Comparison of ENCODE assay signal across 8 cellular contexts in the genomic region with DNA sequence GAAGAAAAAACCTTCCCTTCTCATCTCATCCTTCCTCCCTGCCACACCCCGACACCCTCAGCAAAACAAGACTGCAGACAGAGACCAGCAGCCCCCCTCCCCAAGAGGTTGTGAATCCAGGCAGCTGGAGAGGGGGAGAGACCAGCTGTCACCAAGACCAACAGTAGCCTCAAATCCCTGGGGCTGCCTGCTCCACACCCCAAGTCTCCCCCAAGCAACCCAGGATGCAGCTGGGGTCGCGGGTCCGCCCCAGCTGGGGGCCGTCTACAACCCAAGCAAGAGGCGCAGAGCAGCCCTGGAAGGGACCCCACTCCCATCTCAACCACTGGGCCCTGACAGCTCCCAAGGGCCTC. TPM values are rescaled to one million over a fixed set of nuclear protein-coding genes. Genes with fewer than 3 reads are reported as not detected.
DNase-seq lines count a peak whose midpoint lies in the region; ATAC-seq, FAIRE-seq and TF ChIP-seq lines count a peak whose summit lies in the region.

No MANE protein-coding gene starts in this region.

- H3K27ac ChIP-seq in CD8-positive, alpha-beta memory T cell (ENCODE audit: low read depth, low read length) = peak overlapping the region; percentile 95
- H3K27ac ChIP-seq in H1 (ENCODE audit: low read depth, low read length) = no peak overlapping the region
- H3K27ac ChIP-seq in ovary = peak overlapping the region; percentile 12 to 49

- peak overlapping the region; percentile 71; the same call in 1 of the 2 replicates for H2BK5ac ChIP-seq in H1 (ENCODE audit: low read depth, low read length)

- H3K79me2 ChIP-seq in H1 (ENCODE audit: control insufficient read depth in 1 of 2, insufficient read depth in 2 of 2, low read length in 2 of 2) = peaks cover 8 to 61% of the 10 kb centered on the region in 2 experiments; a peak in 3 of 4 replicates

- H3K27ac Mint-ChIP-seq in CD8-positive, alpha-beta memory T cell = peak overlapping the region; percentile 81 to 97 (median 92)

- H3K4ac ChIP-seq in H1 (replicated peaks; ENCODE audit: insufficient read length, low read depth, low read length) = no peak overlapping the region

- no peak overlapping the region for H4K5ac ChIP-seq in H1 (ENCODE audit: insufficient read length, low read depth, low read length)

- no peak for FAIRE-seq in H1 (lab: Jason Lieb, UNC)

- no peak for TF ChIP-seq POLR2A in H1 (IDR thresholded peaks at IDR 0.05; ENCODE audit: control extremely low read depth in 1 of 2, low read depth in 2 of 2, low read length in 2 of 2)
- no peak for TF ChIP-seq POLR2A in ovary (IDR thresholded peaks at IDR 0.05)

- no peak overlapping the region for H2BK15ac ChIP-seq in H1 (ENCODE audit: low read length)

- no peak overlapping the region for H2BK120ac ChIP-seq in H1 (replicated peaks; ENCODE audit: low read depth, low read length)

- TF ChIP-seq CTCF in H1 (IDR thresholded peaks at IDR 0.05; ENCODE audit: control extremely low read depth in 1 of 3, insufficient read depth in 1 of 3, low read depth in 1 of 3, low read length in 3 of 3) (no peak), ovary (IDR thresholded peaks at IDR 0.05) (no peak)

- ATAC-seq in HG03378 (IDR thresholded peaks at IDR 0.05; ENCODE audit: unreplicated experiment) (no peak), HG03354 (IDR thresholded peaks at IDR 0.05; ENCODE audit: poor library complexity, severe bottlenecking, unreplicated experiment) (no peak)

- H4K20me1 ChIP-seq in H1 (replicated peaks in 1 of 2; ENCODE audit: control insufficient read depth in 1 of 2, insufficient read depth in 2 of 2, low read length in 2 of 2) = peaks cover 36 to 43% of the 10 kb centered on the region in 2 experiments

- no peaks in the 10 kb centered on the region for H3K9me3 ChIP-seq in CD8-positive, alpha-beta memory T cell (ENCODE audit: low read length)
- no peaks in the 10 kb centered on the region for H3K9me3 ChIP-seq in H1 (ENCODE audit: insufficient read depth in 2 of 2, low read depth in 1 of 2, low read length in 1 of 2)
- H3K9me3 ChIP-seq in ovary = no peaks in the 10 kb centered on the region

- H3K27me3 Mint-ChIP-seq in CD8-positive, alpha-beta memory T cell = peaks cover 0 to 2% of the 10 kb centered on the region in 2 donors

- no peak for TF ChIP-seq RAD21 in H1 (IDR thresholded peaks at IDR 0.05 in 1 of 2, conservative IDR thresholded peaks at IDR 0.05 in 1 of 2; ENCODE audit: low read depth in 2 of 2, low read length in 2 of 2)

- peak overlapping the region; percentile 75 to 90 (median 79) for H3K4me3 Mint-ChIP-seq in CD8-positive, alpha-beta memory T cell

- peak overlapping the region in 2 of 4 experiments; percentile 13 to 31; a peak in 2 of 7 replicates for H3K9ac ChIP-seq in H1 (replicated peaks in 1 of 4; ENCODE audit: extremely low read depth in 1 of 4, low read depth in 3 of 4, low read length in 3 of 4)

- 64% methylated on average over 6 of the region's 6 CpGs; no CpG with 5 or more reads in 1 of the 2 experiments for WGBS in H1 (ENCODE audit: extremely low coverage in 1 of 2, insufficient coverage in 1 of 2, insufficient read length in 1 of 2, insufficient replicate concordance in 2 of 2, low coverage in 1 of 2, low lambda C conversion rate in 2 of 2, missing lambda C conversion rate in 1 of 2), 2 experiments
- 61 to 75% (median 65%) methylated on average over 3 to 6 of the region's 6 CpGs for WGBS in ovary, 3 donors

- no peak overlapping the region for H2AK5ac ChIP-seq in H1 (ENCODE audit: low read depth, low read length)

- peak overlapping the region; percentile 84 for H4K91ac ChIP-seq in H1 (replicated peaks; ENCODE audit: insufficient read length, low read length)

- H3K4me3 ChIP-seq in CD8-positive, alpha-beta memory T cell (ENCODE audit: low read length) = peak overlapping the region; percentile 84
- peak overlapping the region in 3 of 4 experiments; percentile 20 to 70 (median 23); a peak in 4 of 8 replicates for H3K4me3 ChIP-seq in H1 (ENCODE audit: extremely low read depth in 1 of 4, insufficient read depth in 2 of 4, low read depth in 3 of 4, low read length in 4 of 4)
- peak overlapping the region; percentile 16 for H3K4me3 ChIP-seq in ovary

- H3K14ac ChIP-seq in H1 (ENCODE audit: insufficient read length) = no peak overlapping the region

- peaks cover 32 to 79% (median 34%) of the 10 kb centered on the region in 3 donors for H3K4me1 Mint-ChIP-seq in CD8-positive, alpha-beta memory T cell

- 0 out of 2 replicates have a peak overlapping the region, but pooled peaks have one; percentile 50 for H2BK12ac ChIP-seq in H1 (ENCODE audit: low read depth, low read length)

- peaks cover 6% of the 10 kb centered on the region; the same call in 1 of the 2 replicates for H3K23me2 ChIP-seq in H1 (ENCODE audit: low read depth, low read length)

- POLR2A ChIA-PET in CD8-positive, alpha-beta memory T cell (lab: Charles Lee) = interaction anchor here (0.5 to 1.8 kb wide), 3 partner anchors 8 to 195 kb away, joined by 4 to 7 read pairs (median 5); no protein-coding TSS in a partner anchor
- POLR2A ChIA-PET in H1 (lab: Charles Lee; ENCODE audit: partially characterized antibody) = interaction anchor here (0.7 to 1.6 kb wide), 2 partner anchors 195 to 587 kb away, joined by 4 read pairs; partner anchors contain the start of gene CIRBP

- DNase-seq in CD8-positive, alpha-beta memory T cell = no peak
- peak; percentile 30 for DNase-seq in NCI-H82 treated with DMSO at 0.1 percent for 48 hours (lab: John Stamatoyannopoulos, UW; ENCODE audit: unreplicated experiment)
- peak in 1 of 2 experiments; percentile 53 for DNase-seq in H1 (ENCODE audit: low read depth in 1 of 2, low spot score in 2 of 2)
- no peak for DNase-seq in ovary
- no peak for DNase-seq in effector CD8-positive, alpha-beta T cell (lab: John Stamatoyannopoulos, UW)
- DNase-seq in NCI-H748 treated with DMSO at 0.1 percent for 48 hours (lab: John Stamatoyannopoulos, UW) = no peak

- peaks cover 0 to 2% (median 1%) of the 10 kb centered on the region in 3 donors for H3K36me3 Mint-ChIP-seq in CD8-positive, alpha-beta memory T cell

- intact Hi-C loops in ovary (cut with DNase I) = no loop called here

- no peaks in the 10 kb centered on the region for H3K27me3 ChIP-seq in CD8-positive, alpha-beta memory T cell (ENCODE audit: insufficient read depth, low read length, poor library complexity, severe bottlenecking)
- peaks cover 0 to 4% (median 2%) of the 10 kb centered on the region in 4 experiments; a peak in 3 of 7 replicates for H3K27me3 ChIP-seq in H1 (replicated peaks in 1 of 4; ENCODE audit: control insufficient read depth in 3 of 4, extremely low read depth in 1 of 4, insufficient read depth in 3 of 4, low read length in 3 of 4)
- no peaks in the 10 kb centered on the region for H3K27me3 ChIP-seq in ovary

- peak overlapping the region; percentile 71 for H4K8ac ChIP-seq in H1 (ENCODE audit: extremely low read depth, insufficient read depth, low read length)

- peaks cover 19% of the 10 kb centered on the region for H3K79me1 ChIP-seq in H1 (ENCODE audit: low read depth, low read length)

- H3K9me3 Mint-ChIP-seq in CD8-positive, alpha-beta memory T cell = no peaks in the 10 kb centered on the region

- H2AFZ ChIP-seq in H1 (ENCODE audit: low read length) = no peak overlapping the region

- CTCF ChIA-PET in CD8-positive, alpha-beta memory T cell (lab: Charles Lee) = interaction anchor here (1.2 to 2.1 kb wide), 2 partner anchors 18 to 19 kb away, joined by 3 to 8 read pairs; no protein-coding TSS in a partner anchor
- CTCF ChIA-PET in H1 (lab: Charles Lee; ENCODE audit: partially characterized antibody) = interaction anchor here (0.6 to 2.5 kb wide), 5 partner anchors 11 to 41 kb away, joined by 3 to 13 read pairs (median 4); no protein-coding TSS in a partner anchor

- no peak overlapping the region for H3K56ac ChIP-seq in H1 (replicated peaks; ENCODE audit: insufficient read length, low read depth, low read length)

- no peak overlapping the region for H3K23ac ChIP-seq in H1 (ENCODE audit: insufficient read length)

- H3K4me1 ChIP-seq in CD8-positive, alpha-beta memory T cell (ENCODE audit: insufficient read depth, low read length) = peaks cover 75% of the 10 kb centered on the region
- peaks cover 0 to 71% (median 57%) of the 10 kb centered on the region in 4 experiments; a peak in 6 of 7 replicates for H3K4me1 ChIP-seq in H1 (replicated peaks in 1 of 4; ENCODE audit: control insufficient read depth in 3 of 4, insufficient read depth in 4 of 4, low read length in 3 of 4)
- peaks cover 26% of the 10 kb centered on the region for H3K4me1 ChIP-seq in ovary (ENCODE audit: insufficient read depth)

- H3K4me2 ChIP-seq in H1 (ENCODE audit: insufficient read depth in 1 of 2, low read depth in 2 of 2, low read length in 2 of 2) = peak overlapping the region; percentile 67 to 95

- H3K36me3 ChIP-seq in CD8-positive, alpha-beta memory T cell (ENCODE audit: insufficient read depth, low read length) = no peaks in the 10 kb centered on the region
- H3K36me3 ChIP-seq in H1 (ENCODE audit: control insufficient read depth in 2 of 4, insufficient read depth in 4 of 4, low read length in 3 of 4) (no peaks in the 10 kb centered on the region), ovary (no peaks in the 10 kb centered on the region)

- TF ChIP-seq EP300 in H1 (IDR thresholded peaks at IDR 0.05; ENCODE audit: borderline replicate concordance in 1 of 2, low read depth in 2 of 2, low read length in 2 of 2) = no peak
- TF ChIP-seq EP300 in ovary (IDR thresholded peaks at IDR 0.05) = no peak

- H3K18ac ChIP-seq in H1 (ENCODE audit: extremely low read depth, low read length) = peak overlapping the region; percentile 78; the same call in 1 of the 2 replicates

- no peak overlapping the region for H2BK20ac ChIP-seq in H1 (ENCODE audit: low read length)

RNA-seq across cellular contexts. Expression of gene KLF16, which starts 7.1 kb away (rescaled TPM):
- 10 to 100 TPM; 42.8 to 43.1 TPM for total RNA-seq in CD8-positive, alpha-beta memory T cell
- polyA plus RNA-seq in CD8-positive, alpha-beta memory T cell = 0.92 TPM
- total RNA-seq in H1 (2021; fragmentation: NEBNext Ultra II Directional; extraction: Animal tissue kit (Norgen Biotek cat#: 25700)) = 45.9 and 53.2 TPM in 2 replicates
- polyA plus RNA-seq in H1 (2011; rRNA removed) (14.3 and 44.7 TPM in 2 replicates), ovary (1 to 10 TPM in 1 of 2 donors, under 1 TPM in 1; 0.63 to 5.4 TPM)
- 15.0 TPM for polyA plus RNA-seq in H1 (2011; cell fraction: cytosol; rRNA removed)
- 29.0 TPM for polyA plus RNA-seq in H1 (2011; cell fraction: nucleus; rRNA removed)
- 15.6 to 26.7 TPM (median 23.8 TPM) in 4 replicates for polyA plus RNA-seq in H1 (2012, experiment 1 of 2)
- 21.5 TPM for polyA plus RNA-seq in H1 (2012, experiment 2 of 2)
- polyA plus RNA-seq in H1 (2013, experiment 1 of 2) = 27.2 TPM
- polyA plus RNA-seq in H1 (2013, experiment 2 of 2) = 28.5 TPM
- polyA minus RNA-seq in H1 (2011; rRNA and poly(A)+ RNA removed) = 1.1 and 2.2 TPM in 2 replicates
- 32.1 TPM for polyA minus RNA-seq in H1 (2011; cell fraction: cytosol; rRNA and poly(A)+ RNA removed)
- 10.4 TPM for polyA minus RNA-seq in H1 (2011; cell fraction: nucleus; rRNA and poly(A)+ RNA removed)
- 10 to 100 TPM in 6 of 7 donors, 1 to 10 TPM in 1; 4.2 to 26.6 (median 14.4) TPM for total RNA-seq in ovary

RNA-seq across cellular contexts. Expression of gene REXO1, which starts 8.0 kb away (rescaled TPM):
- total RNA-seq in CD8-positive, alpha-beta memory T cell = 10 to 100 TPM; 61.0 to 63.7 TPM
- 8.7 TPM for polyA plus RNA-seq in CD8-positive, alpha-beta memory T cell
- 42.4 and 44.3 TPM in 2 replicates for total RNA-seq in H1 (2021; fragmentation: NEBNext Ultra II Directional; extraction: Animal tissue kit (Norgen Biotek cat#: 25700))
- polyA plus RNA-seq in H1 (2011; rRNA removed) (44.3 and 69.6 TPM in 2 replicates), ovary (10 to 100 TPM in 1 of 2 donors, 1 to 10 TPM in 1; 4.8 to 21.5 TPM)
- 21.3 TPM for polyA plus RNA-seq in H1 (2011; cell fraction: cytosol; rRNA removed)
- 69.2 TPM for polyA plus RNA-seq in H1 (2011; cell fraction: nucleus; rRNA removed)
- 35.1 to 44.9 TPM (median 43.7 TPM) in 4 replicates for polyA plus RNA-seq in H1 (2012, experiment 1 of 2)
- 33.4 TPM for polyA plus RNA-seq in H1 (2012, experiment 2 of 2)
- polyA plus RNA-seq in H1 (2013, experiment 1 of 2) = 22.8 TPM
- polyA plus RNA-seq in H1 (2013, experiment 2 of 2) = 21.3 TPM
- 18.8 and 19.5 TPM in 2 replicates for polyA minus RNA-seq in H1 (2011; rRNA and poly(A)+ RNA removed)
- polyA minus RNA-seq in H1 (2011; cell fraction: cytosol; rRNA and poly(A)+ RNA removed) = 24.8 TPM
- 20.1 TPM for polyA minus RNA-seq in H1 (2011; cell fraction: nucleus; rRNA and poly(A)+ RNA removed)
- total RNA-seq in ovary = 10 to 100 TPM; 14.9 to 46.7 (median 30.4) TPM

RNA-seq across cellular contexts. Expression of gene ABHD17A, which starts 29.0 kb away (rescaled TPM):
- 100 to 1,000 TPM; 105 to 114 TPM for total RNA-seq in CD8-positive, alpha-beta memory T cell
- polyA plus RNA-seq in CD8-positive, alpha-beta memory T cell = 252 TPM
- total RNA-seq in H1 (2021; fragmentation: NEBNext Ultra II Directional; extraction: Animal tissue kit (Norgen Biotek cat#: 25700)) = 41.2 and 45.3 TPM in 2 replicates
- polyA plus RNA-seq in H1 (2011; rRNA removed) (87.4 and 98.0 TPM in 2 replicates), ovary (10 to 100 TPM in 1 of 2 donors, under 1 TPM in 1; 0.57 to 65.6 TPM)
- polyA plus RNA-seq in H1 (2011; cell fraction: cytosol; rRNA removed) = 60.4 TPM
- polyA plus RNA-seq in H1 (2011; cell fraction: nucleus; rRNA removed) = 86.1 TPM
- polyA plus RNA-seq in H1 (2012, experiment 1 of 2) = 15.8 to 35.0 TPM (median 33.1 TPM) in 4 replicates
- polyA plus RNA-seq in H1 (2012, experiment 2 of 2) = 33.7 TPM
- polyA plus RNA-seq in H1 (2013, experiment 1 of 2) = 35.1 TPM
- 34.7 TPM for polyA plus RNA-seq in H1 (2013, experiment 2 of 2)
- polyA minus RNA-seq in H1 (2011; rRNA and poly(A)+ RNA removed) = 8.1 and 11.4 TPM in 2 replicates
- 24.5 TPM for polyA minus RNA-seq in H1 (2011; cell fraction: cytosol; rRNA and poly(A)+ RNA removed)
- polyA minus RNA-seq in H1 (2011; cell fraction: nucleus; rRNA and poly(A)+ RNA removed) = 18.1 TPM
- total RNA-seq in ovary = 10 to 100 TPM; 54.2 to 87.3 (median 65.4) TPM

RNA-seq across cellular contexts. Expression of gene ATP8B3, which starts 44.2 kb away (rescaled TPM):
- total RNA-seq in CD8-positive, alpha-beta memory T cell = 1 to 10 TPM in 1 of 2 experiments, under 1 TPM in 1; 0.97 to 1.6 TPM
- 2.4 TPM for polyA plus RNA-seq in CD8-positive, alpha-beta memory T cell
- 2.9 and 4.1 TPM in 2 replicates for total RNA-seq in H1 (2021; fragmentation: NEBNext Ultra II Directional; extraction: Animal tissue kit (Norgen Biotek cat#: 25700))
- 9.3 and 10.0 TPM in 2 replicates for polyA plus RNA-seq in H1 (2011; rRNA removed)
- polyA plus RNA-seq in H1 (2011; cell fraction: cytosol; rRNA removed) = 9.1 TPM
- polyA plus RNA-seq in H1 (2011; cell fraction: nucleus; rRNA removed) = 19.8 TPM
- polyA plus RNA-seq in H1 (2012, experiment 1 of 2) = 4.2 to 8.7 TPM (median 7.7 TPM) in 4 replicates
- 4.7 TPM for polyA plus RNA-seq in H1 (2012, experiment 2 of 2)
- polyA plus RNA-seq in H1 (2013, experiment 1 of 2) = 5.4 TPM
- polyA plus RNA-seq in H1 (2013, experiment 2 of 2) = 4.9 TPM
- 4.7 and 7.9 TPM in 2 replicates for polyA minus RNA-seq in H1 (2011; rRNA and poly(A)+ RNA removed)
- polyA minus RNA-seq in H1 (2011; cell fraction: cytosol; rRNA and poly(A)+ RNA removed) = 5.4 TPM
- 5.2 TPM for polyA minus RNA-seq in H1 (2011; cell fraction: nucleus; rRNA and poly(A)+ RNA removed)
- total RNA-seq in ovary = 1 to 10 TPM in 5 of 7 donors, under 1 TPM in 2; 0.72 to 3.2 (median 2.1) TPM
- polyA plus RNA-seq in ovary = 1 to 10 TPM in 1 of 2 donors, under 1 TPM in 1; 0.91 to 1.5 TPM

RNA-seq across cellular contexts. Expression of gene ADAT3, which starts 48.9 kb away (rescaled TPM):
- total RNA-seq in CD8-positive, alpha-beta memory T cell = 1 to 10 TPM; 6.3 to 6.6 TPM
- 4.6 TPM for polyA plus RNA-seq in CD8-positive, alpha-beta memory T cell
- total RNA-seq in H1 (2021; fragmentation: NEBNext Ultra II Directional; extraction: Animal tissue kit (Norgen Biotek cat#: 25700)) = 10.2 and 10.8 TPM in 2 replicates
- 5.4 and 9.8 TPM in 2 replicates for polyA plus RNA-seq in H1 (2011; rRNA removed)
- polyA plus RNA-seq in H1 (2011; cell fraction: cytosol; rRNA removed) = 3.8 TPM
- polyA plus RNA-seq in H1 (2011; cell fraction: nucleus; rRNA removed) = 8.3 TPM
- polyA plus RNA-seq in H1 (2012, experiment 1 of 2) = 2.4 to 6.3 TPM (median 5.5 TPM) in 4 replicates
- polyA plus RNA-seq in H1 (2012, experiment 2 of 2) = 4.1 TPM
- polyA plus RNA-seq in H1 (2013, experiment 1 of 2) = 7.0 TPM
- polyA plus RNA-seq in H1 (2013, experiment 2 of 2) = 6.6 TPM
- 1.0 TPM in 1 of 2 replicates, not detected in the other for polyA minus RNA-seq in H1 (2011; rRNA and poly(A)+ RNA removed)
- 7.4 TPM for polyA minus RNA-seq in H1 (2011; cell fraction: cytosol; rRNA and poly(A)+ RNA removed)
- polyA minus RNA-seq in H1 (2011; cell fraction: nucleus; rRNA and poly(A)+ RNA removed) = 7.8 TPM
- 10 to 100 TPM in 1 of 7 donors, 1 to 10 TPM in 6; 2.6 to 13.7 (median 4.6) TPM for total RNA-seq in ovary
- 1 to 10 TPM in 1 of 2 donors, not detected in 1; 2.3 TPM for polyA plus RNA-seq in ovary

Comparison
In these comparisons a context has a peak if more than half of its experiments do, and no peak if none do; other contexts are left out.
1. H3K4me3 ChIP-seq: peak in every context shown above with its lines; median percentile 84 in CD8-positive, alpha-beta memory T cell; 23 in H1; 16 in ovary.